Comparison of ENCODE assay signal across 10 cellular contexts in the genomic region with DNA sequence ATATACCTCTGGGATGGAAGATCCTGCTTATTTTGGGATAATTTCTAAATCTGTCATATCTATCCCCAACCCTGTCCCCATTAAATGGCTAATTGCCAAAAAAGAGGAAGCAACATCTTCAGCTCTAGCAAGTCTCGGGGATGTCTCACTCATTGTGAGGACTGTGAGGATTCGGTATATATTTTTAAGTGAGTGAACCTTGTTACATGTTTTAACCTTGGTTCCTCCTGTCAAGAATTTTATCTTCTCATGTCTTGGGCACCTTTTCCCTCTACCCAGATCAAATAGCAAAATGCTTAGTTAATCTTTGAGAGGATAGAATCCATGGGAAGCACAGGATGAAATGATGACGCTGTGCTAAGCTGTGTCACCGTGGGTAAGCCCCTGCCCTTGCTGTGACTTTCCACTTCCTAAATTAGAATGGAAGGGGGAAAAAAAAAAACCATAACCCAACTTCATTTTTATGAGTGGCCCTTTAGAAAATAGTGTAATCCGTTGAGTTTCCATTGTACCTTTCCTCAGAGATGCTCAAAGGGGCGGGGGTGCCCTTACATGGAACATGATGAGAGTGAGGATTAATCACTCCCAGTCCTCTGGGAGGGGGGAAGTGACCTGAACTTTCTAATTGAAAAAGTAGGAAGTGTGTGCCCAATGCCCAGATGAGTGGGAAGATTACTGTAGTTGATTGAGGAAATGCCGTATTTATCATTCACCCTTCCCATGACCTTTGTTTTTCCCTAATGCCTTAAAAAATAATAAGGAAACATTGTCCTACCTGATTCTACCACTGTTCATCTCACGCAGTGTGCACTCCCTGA. TPM values are rescaled to one million over a fixed set of nuclear protein-coding genes. Genes with fewer than 3 reads are reported as not detected.
DNase-seq lines count a peak whose midpoint lies in the region; ATAC-seq, FAIRE-seq and TF ChIP-seq lines count a peak whose summit lies in the region.
"Had no signal": no experiment of that assay in that cellular context is flagged by ENCODE, and none has a peak within 500 bp of the region (broad histone marks: within the 10 kb centered on the region; RNA-seq: fewer than 3 reads in every experiment).

No MANE protein-coding gene starts in this region.

- no peaks in the 10 kb centered on the region for H3K27me3 ChIP-seq in CD4-positive, CD25-positive, alpha-beta regulatory T cell (ENCODE audit: control insufficient read depth, insufficient read depth, low read length)
- H3K27me3 ChIP-seq in foreskin keratinocyte, result no peaks in the 10 kb centered on the region

- TF ChIP-seq CTCF in GM10248 (IDR thresholded peaks at IDR 0.05; ENCODE audit: control extremely low read depth, extremely low read depth, low read depth, missing control alignments), result no peak
- TF ChIP-seq CTCF in D721Med (IDR thresholded peaks at IDR 0.05; ENCODE audit: insufficient read depth, missing control alignments), result no peak
- no peak for TF ChIP-seq CTCF in foreskin keratinocyte (conservative IDR thresholded peaks at IDR 0.05)

- H3K36me3 Mint-ChIP-seq in CD4-positive, CD25-positive, alpha-beta regulatory T cell, result peaks cover 21% of the 10 kb centered on the region
- H3K36me3 Mint-ChIP-seq in activated naive CD8-positive, alpha-beta T cell treated with anti-CD3 and anti-CD28 coated beads for 36 hours, result peaks cover 28% of the 10 kb centered on the region
- peaks cover 0 to 35% (median 11%) of the 10 kb centered on the region in 3 donors for H3K36me3 Mint-ChIP-seq in naive thymus-derived CD8-positive, alpha-beta T cell

- no peak for FAIRE-seq in D721Med (lab: Jason Lieb, UNC)

- ATAC-seq in CD4-positive, CD25-positive, alpha-beta regulatory T cell (ENCODE audit: low read depth in 2 of 2), result no peak
- ATAC-seq in naive thymus-derived CD8-positive, alpha-beta T cell, result no peak
- no peak for ATAC-seq in foreskin keratinocyte
- ATAC-seq: PC-3 had no signal

- no peak for DNase-seq in CD4-positive, CD25-positive, alpha-beta regulatory T cell
- DNase-seq in GM10248 (ENCODE audit: extremely low spot score), result peak; percentile 22
- no peak for DNase-seq in activated naive CD8-positive, alpha-beta T cell treated with anti-CD3 and anti-CD28 coated beads for 36 hours
- DNase-seq in naive thymus-derived CD8-positive, alpha-beta T cell, result no peak
- no peak for DNase-seq in D721Med (ENCODE audit: insufficient read length, low spot score)
- no peak for DNase-seq in foreskin keratinocyte
- DNase-seq in activated CD8-positive, alpha-beta memory T cell treated with anti-CD3 and anti-CD28 coated beads, Interleukin-2, amount 50 U/mL, for 48 hours, result no peak
- DNase-seq: NCI-H1930, nephron progenitor cell, PC-3 had no signal

- CTCF ChIA-PET in GM10248 (lab: Yijun Ruan, JAX), result interaction anchor here (0.7 to 3.5 kb wide), 11 partner anchors 9 to 230 kb away, joined by 3 to 13 read pairs (median 5); no protein-coding TSS in a partner anchor

- H3K4me1 ChIP-seq in CD4-positive, CD25-positive, alpha-beta regulatory T cell (ENCODE audit: control insufficient read depth, insufficient read depth, low read length, poor library complexity, severe bottlenecking), result peaks cover 67% of the 10 kb centered on the region
- peaks cover 25% of the 10 kb centered on the region for H3K4me1 ChIP-seq in foreskin keratinocyte

- H3K27ac Mint-ChIP-seq in CD4-positive, CD25-positive, alpha-beta regulatory T cell, result peak overlapping the region; percentile 26 to 83 (median 56)
- peak overlapping the region; percentile 73 for H3K27ac Mint-ChIP-seq in activated naive CD8-positive, alpha-beta T cell treated with anti-CD3 and anti-CD28 coated beads for 36 hours
- H3K27ac Mint-ChIP-seq in naive thymus-derived CD8-positive, alpha-beta T cell, result peak overlapping the region in 8 of 10 donors; percentile 3 to 92 (median 56)
- H3K27ac Mint-ChIP-seq: nephron progenitor cell had no signal

- no peaks in the 10 kb centered on the region for H3K9me3 ChIP-seq in CD4-positive, CD25-positive, alpha-beta regulatory T cell (ENCODE audit: control insufficient read depth in 2 of 2, low read length in 2 of 2)

- peak overlapping the region; percentile 23 for H3K4me3 ChIP-seq in CD4-positive, CD25-positive, alpha-beta regulatory T cell (ENCODE audit: low read depth, low read length)

- H3K27ac ChIP-seq in CD4-positive, CD25-positive, alpha-beta regulatory T cell (ENCODE audit: insufficient read depth, low read length, poor library complexity, severe bottlenecking), result peak overlapping the region; percentile 30
- no peak overlapping the region for H3K27ac ChIP-seq in foreskin keratinocyte

- no peaks in the 10 kb centered on the region for H3K9me3 Mint-ChIP-seq in CD4-positive, CD25-positive, alpha-beta regulatory T cell
- no peaks in the 10 kb centered on the region for H3K9me3 Mint-ChIP-seq in activated naive CD8-positive, alpha-beta T cell treated with anti-CD3 and anti-CD28 coated beads for 36 hours
- no peaks in the 10 kb centered on the region for H3K9me3 Mint-ChIP-seq in naive thymus-derived CD8-positive, alpha-beta T cell
- H3K9me3 Mint-ChIP-seq: nephron progenitor cell had no signal

- peaks cover 25 to 94% (median 74%) of the 10 kb centered on the region in 4 donors for H3K4me1 Mint-ChIP-seq in CD4-positive, CD25-positive, alpha-beta regulatory T cell
- H3K4me1 Mint-ChIP-seq in activated naive CD8-positive, alpha-beta T cell treated with anti-CD3 and anti-CD28 coated beads for 36 hours, result peaks cover 85% of the 10 kb centered on the region
- H3K4me1 Mint-ChIP-seq in naive thymus-derived CD8-positive, alpha-beta T cell, result peaks cover 35 to 95% (median 88%) of the 10 kb centered on the region in 4 donors

- peaks cover 24% of the 10 kb centered on the region for H3K36me3 ChIP-seq in CD4-positive, CD25-positive, alpha-beta regulatory T cell (ENCODE audit: control insufficient read depth, insufficient read depth, low read length)

- H3K4me3 Mint-ChIP-seq in CD4-positive, CD25-positive, alpha-beta regulatory T cell, result peak overlapping the region in 3 of 4 donors; percentile 27 to 97 (median 49)
- H3K4me3 Mint-ChIP-seq in activated naive CD8-positive, alpha-beta T cell treated with anti-CD3 and anti-CD28 coated beads for 36 hours, result no peak overlapping the region
- peak overlapping the region in 7 of 10 donors; percentile 23 to 62 (median 39) for H3K4me3 Mint-ChIP-seq in naive thymus-derived CD8-positive, alpha-beta T cell
- H3K4me3 Mint-ChIP-seq: nephron progenitor cell had no signal

- no peaks in the 10 kb centered on the region for H3K27me3 Mint-ChIP-seq in CD4-positive, CD25-positive, alpha-beta regulatory T cell
- H3K27me3 Mint-ChIP-seq in activated naive CD8-positive, alpha-beta T cell treated with anti-CD3 and anti-CD28 coated beads for 36 hours, result no peaks in the 10 kb centered on the region
- no peaks in the 10 kb centered on the region for H3K27me3 Mint-ChIP-seq in naive thymus-derived CD8-positive, alpha-beta T cell

- POLR2A ChIA-PET in GM10248 (lab: Yijun Ruan, JAX), result interaction anchor here (0.7 to 1.0 kb wide), 2 partner anchors 8 to 124 kb away, joined by 3 read pairs; no protein-coding TSS in a partner anchor
- POLR2A ChIA-PET in naive thymus-derived CD8-positive, alpha-beta T cell (lab: Charles Lee), result interaction anchor here (0.8 to 2.2 kb wide), 5 partner anchors 8 to 38 kb away, joined by 3 to 5 read pairs (median 3); a partner anchor contains a TSS

RNA-seq across cellular contexts. Expression of a gene that starts 7.7 kb away (rescaled TPM):
- total RNA-seq in CD4-positive, CD25-positive, alpha-beta regulatory T cell, result 228 TPM
- polyA plus RNA-seq in CD4-positive, CD25-positive, alpha-beta regulatory T cell, result 10 to 100 TPM; 52.4 to 63.8 (median 58.8) TPM
- total RNA-seq in activated naive CD8-positive, alpha-beta T cell treated with anti-CD3 and anti-CD28 coated beads for 36 hours, result 100 to 1,000 TPM; 234 to 243 TPM
- 100 to 1,000 TPM; 248 to 261 TPM for total RNA-seq in naive thymus-derived CD8-positive, alpha-beta T cell
- polyA plus RNA-seq in naive thymus-derived CD8-positive, alpha-beta T cell, result 10 to 100 TPM; 59.1 to 65.0 (median 60.6) TPM
- total RNA-seq in foreskin keratinocyte, result 141 and 174 TPM in 2 replicates
- polyA plus RNA-seq in foreskin keratinocyte, result 124 and 152 TPM in 2 replicates
